8 cellular contexts compared by ENCODE assay signal in genomic region chr3:196568246-196569002, GRCh38. TPM values are rescaled to one million over a fixed set of nuclear protein-coding genes. Genes with fewer than 3 reads are reported as not detected.
DNase-seq lines count a peak whose midpoint lies in the region; ATAC-seq and TF ChIP-seq lines count a peak whose summit lies in the region.

Gene FBXO45 (plus strand): TSS chr3:196568660. CDS start chr3:196568985, 325 bp downstream.
Gene WDR53 (minus strand): TSS chr3:196568554. CDS start chr3:196561475, 7,079 bp downstream.

- peak within 1 kb of the TSS; percentile 67 to 96 (median 79) for H3K4me3 ChIP-seq in heart right ventricle
- H3K4me3 ChIP-seq in upper lobe of right lung = peak within 1 kb of the TSS; percentile 80

- DNase-seq in NCI-H1694 (lab: John Stamatoyannopoulos, UW) (peak; percentile 89), amniotic epithelial cell (ENCODE audit: low read depth) (peak; percentile 93), heart right ventricle (peak; percentile 94), posterior cingulate gyrus (peak; percentile 92 to 99 (median 94)), upper lobe of right lung (peak; percentile 98)

- H3K36me3 ChIP-seq in heart right ventricle = peaks cover 0 to 32% (median 0%) of the 10 kb centered on the region in 9 donors
- peaks cover 7% of the 10 kb centered on the region for H3K36me3 ChIP-seq in upper lobe of right lung

- H3K4me1 ChIP-seq in heart right ventricle = peaks cover 3 to 54% (median 28%) of the 10 kb centered on the region in 9 donors
- H3K4me1 ChIP-seq in upper lobe of right lung = peaks cover 25% of the 10 kb centered on the region

- peak within 1 kb of the TSS; percentile 61 to 91 (median 84) for H3K27ac ChIP-seq in heart right ventricle
- peak within 1 kb of the TSS; percentile 87 for H3K27ac ChIP-seq in upper lobe of right lung

- 0% methylated on average over 64 to 87 of the region's 87 CpGs for WGBS in heart right ventricle, 2 donors

- intact Hi-C loops in T-helper 1 cell treated with Interleukin-12 subunit alpha and Interleukin-12 subunit beta and Interleukin-4 antibody, amounts not matched to agents 30 ng/mL and 1 ng/mL, for 36 hours (cut with micrococcal nuclease) = loop anchor here (1.0 to 2.0 kb wide), 13 partner anchors 30 to 374 kb away; partner anchors contain the start of genes CEP19, DYNLT2B, NCBP2 and PAK2
- intact Hi-C loops in heart right ventricle (cut with DNase I) (loop anchor here in 1 of 10 donors (10.0 kb wide), 1 partner anchor 376 kb away; the partner anchor contains the start of gene NCBP2), posterior cingulate gyrus (cut with DNase I) (loop anchor here (2.0 to 5.0 kb wide), 2 partner anchors 66 to 374 kb away; partner anchors contain the start of genes NCBP2 and RNF168), upper lobe of right lung (cut with DNase I) (no loop called here)

- peak in 1 of 9 donors; percentile 3 for TF ChIP-seq CTCF in heart right ventricle (IDR thresholded peaks at IDR 0.05)
- TF ChIP-seq CTCF in upper lobe of right lung (IDR thresholded peaks at IDR 0.05) = no peak

- H3K9me3 ChIP-seq in heart right ventricle (no peaks in the 10 kb centered on the region), upper lobe of right lung (no peaks in the 10 kb centered on the region)

- H3K27me3 ChIP-seq in heart right ventricle (no peaks in the 10 kb centered on the region), upper lobe of right lung (no peaks in the 10 kb centered on the region)

- ATAC-seq in GM18498 (IDR thresholded peaks at IDR 0.05; ENCODE audit: unreplicated experiment) (peak; percentile 91), HG02885 (IDR thresholded peaks at IDR 0.05; ENCODE audit: poor library complexity, unreplicated experiment) (peak; percentile 94), heart right ventricle (peak; percentile 99 to 100 (median 99)), upper lobe of right lung (peak; percentile 99)

RNA-seq across cellular contexts. Expression of gene FBXO45, which starts in this region (rescaled TPM):
- total RNA-seq in T-helper 1 cell treated with Interleukin-12 subunit alpha and Interleukin-12 subunit beta and Interleukin-4 antibody, amounts not matched to agents 30 ng/mL and 1 ng/mL, for 36 hours = 17.5 and 17.8 TPM in 2 replicates
- total RNA-seq in heart right ventricle (10 to 100 TPM in 1 of 10 donors, 1 to 10 TPM in 9; 4.4 to 10.2 (median 5.9) TPM), upper lobe of right lung (8.2 TPM)
- polyA plus RNA-seq in heart right ventricle = 1 to 10 TPM; 2.0 to 4.8 TPM

RNA-seq across cellular contexts. Expression of gene WDR53, which starts in this region (rescaled TPM):
- total RNA-seq in T-helper 1 cell treated with Interleukin-12 subunit alpha and Interleukin-12 subunit beta and Interleukin-4 antibody, amounts not matched to agents 30 ng/mL and 1 ng/mL, for 36 hours = 19.5 and 22.5 TPM in 2 replicates
- total RNA-seq in heart right ventricle (10 to 100 TPM in 2 of 10 donors, 1 to 10 TPM in 8; 5.8 to 10.8 (median 8.1) TPM), upper lobe of right lung (13.8 TPM)
- 10 to 100 TPM in 1 of 2 donors, 1 to 10 TPM in 1; 8.3 to 14.7 TPM for polyA plus RNA-seq in heart right ventricle

Comparison
In these comparisons a context has a peak if more than half of its experiments do, and no peak if none do; other contexts are left out.
1. Peak in every context shown above with its lines: DNase-seq, ATAC-seq, H3K4me3 ChIP-seq and H3K27ac ChIP-seq.